In genomic region chr1:173020138-173020742, GRCh38 we compare ENCODE assay signal across 13 cellular contexts. TPM values are rescaled to one million over a fixed set of nuclear protein-coding genes. Genes with fewer than 3 reads are reported as not detected.
DNase-seq lines count a peak whose midpoint lies in the region; ATAC-seq and TF ChIP-seq lines count a peak whose summit lies in the region.
"Had no signal": no experiment of that assay in that cellular context is flagged by ENCODE, and none has a peak within 500 bp of the region (broad histone marks: within the 10 kb centered on the region; RNA-seq: fewer than 3 reads in every experiment).

No MANE protein-coding gene starts in this region.

- no peaks in the 10 kb centered on the region for H3K9me3 ChIP-seq in DOHH2 (ENCODE audit: control insufficient read depth, insufficient read depth, low read length)
- H3K9me3 ChIP-seq: pancreas had no signal

- H3K4me2 ChIP-seq in DOHH2 (ENCODE audit: low read length): peak overlapping the region; percentile 47

- no peaks in the 10 kb centered on the region for H3K27me3 ChIP-seq in DOHH2 (ENCODE audit: control insufficient read depth, low read length)
- H3K27me3 ChIP-seq: pancreas had no signal

- DNase-seq in NB4 (ENCODE audit: low read depth) (peak; percentile 4), MCF 10A (ENCODE audit: unreplicated experiment) (no peak), Calu3 (no peak), WTC11 (ENCODE audit: low spot score) (no peak), inferior parietal cortex (ENCODE audit: extremely low spot score) (no peak)
- DNase-seq: effector memory CD4-positive, alpha-beta T cell; GM23248; NCI-H146; pancreas had no signal

- BruUV-seq in MCF 10A (replicated peaks; lab: Mats Ljungman, UMichigan) (no TSS peak), Calu3 (replicated peaks; lab: Mats Ljungman, UMichigan) (no TSS peak)

- H3K79me2 ChIP-seq in DOHH2 (ENCODE audit: control insufficient read depth, low read length): no peaks in the 10 kb centered on the region

- H3K27ac Mint-ChIP-seq in MCF 10A (ENCODE audit: low read depth, unreplicated experiment): no peak overlapping the region
- no peak overlapping the region for H3K27ac Mint-ChIP-seq in Calu3 (ENCODE audit: unreplicated experiment)
- H3K27ac Mint-ChIP-seq in WTC11: no peak overlapping the region

- H3K36me3 Mint-ChIP-seq in MCF 10A (ENCODE audit: insufficient read depth, unreplicated experiment): no peaks in the 10 kb centered on the region
- no peaks in the 10 kb centered on the region for H3K36me3 Mint-ChIP-seq in Calu3 (ENCODE audit: insufficient read depth, unreplicated experiment)
- H3K36me3 Mint-ChIP-seq in WTC11: no peaks in the 10 kb centered on the region

- POLR2A ChIA-PET in MCF 10A (lab: Yijun Ruan, JAX) (interaction anchor here (0.6 kb wide), 1 partner anchor 1123 kb away, joined by 3 read pairs; no protein-coding TSS in a partner anchor), WTC11 (lab: Charles Lee) (no interaction called here)

- peak; percentile 92 for ATAC-seq in GM19395 (IDR thresholded peaks at IDR 0.05; ENCODE audit: unreplicated experiment)
- peak; percentile 82 for ATAC-seq in HG02970 (IDR thresholded peaks at IDR 0.05; ENCODE audit: low FRiP score, unreplicated experiment)
- no peak for ATAC-seq in WTC11

- H3K4me3 ChIP-seq in DOHH2 (ENCODE audit: low read length) (peak overlapping the region; percentile 18), NB4 (ENCODE audit: low read depth, low read length) (no peak overlapping the region)
- H3K4me3 ChIP-seq: GM23248, pancreas had no signal

- H3K9me3 Mint-ChIP-seq in MCF 10A (ENCODE audit: unreplicated experiment): no peaks in the 10 kb centered on the region
- no peaks in the 10 kb centered on the region for H3K9me3 Mint-ChIP-seq in Calu3 (ENCODE audit: low read depth, unreplicated experiment)
- peaks cover 25% of the 10 kb centered on the region for H3K9me3 Mint-ChIP-seq in WTC11

- CTCF ChIA-PET in MCF 10A (lab: Yijun Ruan, JAX): interaction anchor here (0.6 to 1.0 kb wide), 4 partner anchors 13 to 1819 kb away, joined by 3 to 5 read pairs (median 3); no protein-coding TSS in a partner anchor
- CTCF ChIA-PET in Calu3 (lab: Charles Lee): no interaction called here
- CTCF ChIA-PET in WTC11 (lab: Charles Lee): interaction anchor here (0.7 kb wide), 1 partner anchor 340 kb away, joined by 4 read pairs; no protein-coding TSS in a partner anchor

- H3K4me1 ChIP-seq in DOHH2 (ENCODE audit: control insufficient read depth, low read length): peaks cover 48% of the 10 kb centered on the region
- H3K4me1 ChIP-seq: pancreas had no signal

- H3K27ac ChIP-seq in DOHH2 (ENCODE audit: low read depth, low read length): peak overlapping the region; percentile 71
- H3K27ac ChIP-seq: GM23248, pancreas had no signal

- H3K4me3 Mint-ChIP-seq in MCF 10A (ENCODE audit: unreplicated experiment): no peak overlapping the region
- H3K4me3 Mint-ChIP-seq in Calu3 (ENCODE audit: low read depth, unreplicated experiment): no peak overlapping the region
- no peak overlapping the region for H3K4me3 Mint-ChIP-seq in WTC11

- no peaks in the 10 kb centered on the region for H3K36me3 ChIP-seq in DOHH2 (ENCODE audit: control insufficient read depth, low read length)
- H3K36me3 ChIP-seq: pancreas had no signal

- TF ChIP-seq POLR2A in NB4 (IDR thresholded peaks at IDR 0.05; ENCODE audit: extremely low read depth, insufficient read length): no peak

- H3K27me3 Mint-ChIP-seq in MCF 10A (ENCODE audit: insufficient read depth, unreplicated experiment): no peaks in the 10 kb centered on the region
- H3K27me3 Mint-ChIP-seq in Calu3 (ENCODE audit: unreplicated experiment): no peaks in the 10 kb centered on the region
- H3K27me3 Mint-ChIP-seq in WTC11 (ENCODE audit: low read depth): no peaks in the 10 kb centered on the region

- no peak for TF ChIP-seq CTCF in DOHH2 (IDR thresholded peaks at IDR 0.05; ENCODE audit: low read depth, low read length, poor library complexity, severe bottlenecking)
- no peak for TF ChIP-seq CTCF in NB4 (IDR thresholded peaks at IDR 0.05; ENCODE audit: low read depth, low read length)
- no peak for TF ChIP-seq CTCF in MCF 10A (IDR thresholded peaks at IDR 0.05; ENCODE audit: unreplicated experiment)
- TF ChIP-seq CTCF in Calu3 (IDR thresholded peaks at IDR 0.05; ENCODE audit: unreplicated experiment): no peak
- TF ChIP-seq CTCF in WTC11 (IDR thresholded peaks at IDR 0.05): no peak

- H3K4me1 Mint-ChIP-seq in MCF 10A (ENCODE audit: insufficient read depth, unreplicated experiment): no peaks in the 10 kb centered on the region
- H3K4me1 Mint-ChIP-seq in Calu3 (ENCODE audit: low read depth, unreplicated experiment): no peaks in the 10 kb centered on the region
- H3K4me1 Mint-ChIP-seq in WTC11: no peaks in the 10 kb centered on the region

- no peaks in the 10 kb centered on the region for H4K20me1 ChIP-seq in DOHH2 (ENCODE audit: control insufficient read depth, insufficient read depth, low read depth, low read length)

- intact Hi-C loops in MCF 10A (cut with micrococcal nuclease): loop anchor here (10.0 kb wide), 1 partner anchor 925 kb away; no protein-coding TSS in a partner anchor
- intact Hi-C loops in Calu3 (cut with micrococcal nuclease; ENCODE audit: unreplicated experiment): no loop called here

- H3K9me2 ChIP-seq in DOHH2 (replicated peaks; ENCODE audit: control insufficient read depth, low read length): no peaks in the 10 kb centered on the region

- H3F3A ChIP-seq in DOHH2 (ENCODE audit: control insufficient read depth, insufficient read depth): peaks cover 9% of the 10 kb centered on the region

TF ChIP-seq in WTC11, 78 proteins besides CTCF, POLR2A, EP300 and RAD21 (continues in another document):
- TF ChIP-seq, protein P1, sequence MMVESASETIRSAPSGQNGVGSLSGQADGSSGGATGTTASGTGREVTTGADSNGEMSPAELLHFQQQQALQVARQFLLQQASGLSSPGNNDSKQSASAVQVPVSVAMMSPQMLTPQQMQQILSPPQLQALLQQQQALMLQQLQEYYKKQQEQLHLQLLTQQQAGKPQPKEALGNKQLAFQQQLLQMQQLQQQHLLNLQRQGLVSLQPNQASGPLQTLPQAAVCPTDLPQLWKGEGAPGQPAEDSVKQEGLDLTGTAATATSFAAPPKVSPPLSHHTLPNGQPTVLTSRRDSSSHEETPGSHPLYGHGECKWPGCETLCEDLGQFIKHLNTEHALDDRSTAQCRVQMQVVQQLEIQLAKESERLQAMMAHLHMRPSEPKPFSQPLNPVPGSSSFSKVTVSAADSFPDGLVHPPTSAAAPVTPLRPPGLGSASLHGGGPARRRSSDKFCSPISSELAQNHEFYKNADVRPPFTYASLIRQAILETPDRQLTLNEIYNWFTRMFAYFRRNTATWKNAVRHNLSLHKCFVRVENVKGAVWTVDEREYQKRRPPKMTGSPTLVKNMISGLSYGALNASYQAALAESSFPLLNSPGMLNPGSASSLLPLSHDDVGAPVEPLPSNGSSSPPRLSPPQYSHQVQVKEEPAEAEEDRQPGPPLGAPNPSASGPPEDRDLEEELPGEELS (CRISPR knock-in tag; IDR thresholded peaks at IDR 0.05): no peak
- TF ChIP-seq RELA (CRISPR knock-in tag; IDR thresholded peaks at IDR 0.05; ENCODE audit: borderline replicate concordance): no peak
- no peak for TF ChIP-seq CBFB (CRISPR knock-in tag; IDR thresholded peaks at IDR 0.05; ENCODE audit: low read depth)
- no peak for TF ChIP-seq ZNF423 (CRISPR knock-in tag; IDR thresholded peaks at IDR 0.05)
- TF ChIP-seq PRDM15 (CRISPR knock-in tag; IDR thresholded peaks at IDR 0.05): no peak
- TF ChIP-seq ESRRA (CRISPR knock-in tag; IDR thresholded peaks at IDR 0.05; ENCODE audit: borderline replicate concordance): no peak
- no peak for TF ChIP-seq ZNF416 (CRISPR knock-in tag; IDR thresholded peaks at IDR 0.05)
- TF ChIP-seq, protein P2, sequence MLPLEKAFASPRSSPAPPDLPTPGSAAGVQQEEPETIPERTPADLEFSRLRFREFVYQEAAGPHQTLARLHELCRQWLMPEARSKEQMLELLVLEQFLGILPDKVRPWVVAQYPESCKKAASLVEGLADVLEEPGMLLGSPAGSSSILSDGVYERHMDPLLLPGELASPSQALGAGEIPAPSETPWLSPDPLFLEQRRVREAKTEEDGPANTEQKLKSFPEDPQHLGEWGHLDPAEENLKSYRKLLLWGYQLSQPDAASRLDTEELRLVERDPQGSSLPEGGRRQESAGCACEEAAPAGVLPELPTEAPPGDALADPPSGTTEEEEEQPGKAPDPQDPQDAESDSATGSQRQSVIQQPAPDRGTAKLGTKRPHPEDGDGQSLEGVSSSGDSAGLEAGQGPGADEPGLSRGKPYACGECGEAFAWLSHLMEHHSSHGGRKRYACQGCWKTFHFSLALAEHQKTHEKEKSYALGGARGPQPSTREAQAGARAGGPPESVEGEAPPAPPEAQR (CRISPR knock-in tag; IDR thresholded peaks at IDR 0.05): no peak

RNA-seq across cellular contexts. Expression of gene TNFSF18, which starts 30.5 kb away (rescaled TPM):
- total RNA-seq in MCF 10A (2022) (0.29 and 0.49 TPM in 2 replicates), Calu3 (2022) (not detected in 2 replicates), WTC11 (2021) (not detected in 3 replicates)
- total RNA-seq: T-helper 2 cell treated with Interferon-gamma antibody and Interleukin-4, amounts not matched to agents 100 ng/mL and 5 ng/mL, for 36 hours had no signal
